Comparison of ENCODE assay signal across 18 cellular contexts in the genomic region with DNA sequence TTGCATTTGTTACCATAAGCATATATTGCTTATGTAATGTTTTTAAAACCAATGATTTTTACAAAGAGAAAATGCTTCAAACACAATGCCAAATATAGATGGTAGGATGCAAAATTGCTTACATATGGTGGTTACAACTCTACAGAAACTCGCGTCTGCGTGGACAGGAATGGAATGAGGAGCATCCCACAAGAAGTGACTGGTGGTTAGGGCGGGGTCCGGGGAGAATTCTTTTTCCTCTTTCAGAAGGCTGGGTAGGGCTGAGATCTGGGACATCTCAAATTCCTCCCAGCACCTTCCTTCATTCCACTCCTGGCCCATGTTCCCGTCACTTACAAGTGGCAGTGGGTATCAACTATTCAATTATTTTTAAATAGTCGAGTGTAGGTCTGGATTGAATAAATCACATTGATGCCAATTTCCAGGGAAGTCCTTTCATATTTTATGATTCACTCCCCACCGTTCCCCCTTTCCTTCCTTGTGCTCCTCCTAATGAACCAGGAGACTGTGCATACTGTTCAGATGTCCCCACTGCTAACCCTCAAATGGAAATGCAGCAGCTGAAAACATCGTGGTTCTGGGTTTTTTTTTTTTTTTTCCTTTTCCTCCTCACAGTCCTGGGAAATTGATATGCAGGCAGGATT.
DNase-seq lines count a peak whose midpoint lies in the region; ATAC-seq and TF ChIP-seq lines count a peak whose summit lies in the region.
"Had no signal": no experiment of that assay in that cellular context is flagged by ENCODE, and none has a peak within 500 bp of the region (broad histone marks: within the 10 kb centered on the region; RNA-seq: fewer than 3 reads in every experiment).

No MANE protein-coding gene starts in this region.

- no peak overlapping the region for H3K4me3 ChIP-seq in SJSA1
- H3K4me3 ChIP-seq in fibroblast of pulmonary artery (replicated peaks; ENCODE audit: low read depth, low read length), result no peak overlapping the region
- H3K4me3 ChIP-seq in skeletal muscle satellite cell (ENCODE audit: low read length), result no peak overlapping the region
- H3K4me3 ChIP-seq in OCI-LY7 (ENCODE audit: low read depth, low read length, poor library complexity, severe bottlenecking), result no peak overlapping the region
- H3K4me3 ChIP-seq in gastrocnemius medialis, result no peak overlapping the region
- H3K4me3 ChIP-seq: coronary artery, PC-9 had no signal

- H3K4me1 ChIP-seq in SJSA1 (replicated peaks) (peaks cover 30% of the 10 kb centered on the region), skeletal muscle satellite cell (ENCODE audit: control insufficient read depth, insufficient read depth, low read length) (peaks cover 10% of the 10 kb centered on the region), OCI-LY7 (ENCODE audit: insufficient read depth, low read length, poor library complexity, severe bottlenecking) (no peaks in the 10 kb centered on the region), gastrocnemius medialis (no peaks in the 10 kb centered on the region)

- no peaks in the 10 kb centered on the region for H3K27me3 ChIP-seq in SJSA1 (replicated peaks)
- H3K27me3 ChIP-seq in skeletal muscle satellite cell (ENCODE audit: control insufficient read depth, insufficient read depth, low read length), result no peaks in the 10 kb centered on the region
- peaks cover 0 to 8% (median 0%) of the 10 kb centered on the region in 3 donors for H3K27me3 ChIP-seq in gastrocnemius medialis

- CTCF ChIA-PET in OCI-LY7 (lab: Charles Lee; ENCODE audit: unreplicated experiment), result no interaction called here

- TF ChIP-seq CTCF in fibroblast of pulmonary artery (IDR thresholded peaks at IDR 0.05; ENCODE audit: low read length, missing control alignments), result no peak
- no peak for TF ChIP-seq CTCF in OCI-LY7 (conservative IDR thresholded peaks at IDR 0.05; ENCODE audit: low read length)
- no peak for TF ChIP-seq CTCF in gastrocnemius medialis (IDR thresholded peaks at IDR 0.05 in 4 of 5, conservative IDR thresholded peaks at IDR 0.05 in 1 of 5)

- no peak for ATAC-seq in gastrocnemius medialis
- ATAC-seq: CD8-positive, alpha-beta T cell; left colon; stimulated activated memory B cell treated with anti-CD40 and anti-IgM and Interleukin-4, amounts not matched to agents 10 μg/mL and 1 μg/mL and 100 μg/mL, for 72 hours; T-helper 17 cell had no signal

- H3K9ac ChIP-seq in skeletal muscle satellite cell (ENCODE audit: low read depth, low read length), result peak overlapping the region; percentile 46

- POLR2A ChIA-PET in OCI-LY7 (lab: Charles Lee), result no interaction called here

- H3K9me2 ChIP-seq in OCI-LY7 (ENCODE audit: insufficient read depth, low read length), result no peaks in the 10 kb centered on the region

- in situ Hi-C loops in gastrocnemius medialis (cut with MboI; ENCODE audit: low sequenced_read_pairs in 4 of 4), result no loop called here

- H2AFZ ChIP-seq in OCI-LY7 (ENCODE audit: low read length), result no peak overlapping the region
- H2AFZ ChIP-seq: PC-9 had no signal

- intact Hi-C loops in OCI-LY7 (cut with micrococcal nuclease; ENCODE audit: unreplicated experiment), result no loop called here
- intact Hi-C loops in gastrocnemius medialis (cut with DNase I; ENCODE audit: low total_unique reads), result no loop called here

- H3K79me2 ChIP-seq in OCI-LY7 (ENCODE audit: insufficient read depth, low read depth, low read length), result no peaks in the 10 kb centered on the region

- TF ChIP-seq POLR2A in gastrocnemius medialis (IDR thresholded peaks at IDR 0.05), result no peak

- H4K20me1 ChIP-seq in OCI-LY7 (ENCODE audit: insufficient read depth, low read length), result no peaks in the 10 kb centered on the region

- peak overlapping the region; percentile 47 for H3K4me2 ChIP-seq in skeletal muscle satellite cell (ENCODE audit: low read length)
- H3K4me2 ChIP-seq in OCI-LY7 (ENCODE audit: low read length), result no peak overlapping the region
- H3K4me2 ChIP-seq: PC-9 had no signal

- H3K9me3 ChIP-seq in SJSA1 (replicated peaks) (no peaks in the 10 kb centered on the region), skeletal muscle satellite cell (replicated peaks; ENCODE audit: low read length) (no peaks in the 10 kb centered on the region), OCI-LY7 (ENCODE audit: low read length) (no peaks in the 10 kb centered on the region), gastrocnemius medialis (no peaks in the 10 kb centered on the region)

- H3K27ac ChIP-seq in SJSA1, result peak overlapping the region; percentile 42
- H3K27ac ChIP-seq in OCI-LY7 (ENCODE audit: low read depth, low read length, poor library complexity, severe bottlenecking), result no peak overlapping the region
- H3K27ac ChIP-seq in gastrocnemius medialis, result no peak overlapping the region
- H3K27ac ChIP-seq: coronary artery, PC-9 had no signal

- BruUV-seq in OCI-LY7 (replicated peaks; lab: Mats Ljungman, UMichigan), result no TSS peak

- H3K36me3 ChIP-seq in SJSA1 (no peaks in the 10 kb centered on the region), skeletal muscle satellite cell (ENCODE audit: insufficient read depth, low read length) (no peaks in the 10 kb centered on the region), OCI-LY7 (ENCODE audit: insufficient read depth, low read length) (no peaks in the 10 kb centered on the region), gastrocnemius medialis (no peaks in the 10 kb centered on the region)

- peak; percentile 81 for DNase-seq in GM04503 (ENCODE audit: low read depth)
- DNase-seq in SJSA1 (ENCODE audit: low read depth in 1 of 2, low spot score in 2 of 2), result peak; percentile 80
- peak; percentile 1 for DNase-seq in fibroblast of pulmonary artery (ENCODE audit: low read depth)
- DNase-seq in DMS53 treated with DMSO at 0.1 percent for 48 hours (lab: John Stamatoyannopoulos, UW; ENCODE audit: unreplicated experiment), result no peak
- no peak for DNase-seq in OCI-LY7 (ENCODE audit: low spot score)
- DNase-seq in gastrocnemius medialis, result no peak
- DNase-seq: activated CD4-positive, alpha-beta T cell treated with anti-CD3 and anti-CD28 coated beads for 1 hour; activated naive CD8-positive, alpha-beta T cell treated with anti-CD3 and anti-CD28 coated beads for 36 hours; CD8-positive, alpha-beta T cell; glutamatergic neuron; left colon; NCI-H1048; PC-9; stimulated activated CD4-positive, alpha-beta T cell treated with anti-CD3 and anti-CD28 coated beads, Interleukin-4, amount 100 ng/mL, for 1 hour; T-helper 17 cell had no signal

Comparison
In these comparisons a context has a peak if more than half of its experiments do, and no peak if none do; other contexts are left out.
1. DNase-seq: peak in GM04503 (single experiment), SJSA1 (2 of 2) and fibroblast of pulmonary artery (single experiment); none in DMS53 treated with DMSO at 0.1 percent for 48 hours (single experiment), OCI-LY7 (single experiment) and gastrocnemius medialis (0 of 2).